Comparison of ENCODE assay signal across 10 cellular contexts in genomic region chr1:119001181-119002018, GRCh38. TPM values are rescaled to one million over a fixed set of nuclear protein-coding genes. Genes with fewer than 3 reads are reported as not detected.
DNase-seq lines count a peak whose midpoint lies in the region; ATAC-seq and TF ChIP-seq lines count a peak whose summit lies in the region.
"Had no signal": no experiment of that assay in that cellular context is flagged by ENCODE, and none has a peak within 500 bp of the region (broad histone marks: within the 10 kb centered on the region; RNA-seq: fewer than 3 reads in every experiment).

No MANE protein-coding gene starts in this region.

- no peaks in the 10 kb centered on the region for H3K36me3 ChIP-seq in heart right ventricle

- ATAC-seq in GM18907 (IDR thresholded peaks at IDR 0.05; ENCODE audit: unreplicated experiment) (peak; percentile 53), heart right ventricle (peak in 5 of 8 donors; percentile 35 to 57 (median 47)), sciatic nerve (peak; percentile 78), HG03108 (IDR thresholded peaks at IDR 0.05; ENCODE audit: unreplicated experiment) (no peak)

- H3K4me3 Mint-ChIP-seq in activated T-helper 1 cell treated with anti-CD3 and anti-CD28 coated beads, Interleukin-12 subunit alpha, Interleukin-12 subunit beta, Interleukin-2, Interleukin-4 antibody, amounts not matched to agents 30 ng/mL and 10 ng/mL and 1 ng/mL, durations not matched to agents 14 hours and 24 hours and 36 hours: no peak overlapping the region
- H3K4me3 Mint-ChIP-seq: activated B cell treated with CpG ODN at 0.5 μM for 24 hours had no signal

- H3K9me3 ChIP-seq in heart right ventricle: no peaks in the 10 kb centered on the region

- peaks cover 4% of the 10 kb centered on the region for H3K9me3 Mint-ChIP-seq in activated T-helper 1 cell treated with anti-CD3 and anti-CD28 coated beads, Interleukin-12 subunit alpha, Interleukin-12 subunit beta, Interleukin-2, Interleukin-4 antibody, amounts not matched to agents 30 ng/mL and 10 ng/mL and 1 ng/mL, durations not matched to agents 14 hours and 24 hours and 36 hours
- H3K9me3 Mint-ChIP-seq: activated B cell treated with CpG ODN at 0.5 μM for 24 hours had no signal

- H3K27me3 Mint-ChIP-seq in activated T-helper 1 cell treated with anti-CD3 and anti-CD28 coated beads, Interleukin-12 subunit alpha, Interleukin-12 subunit beta, Interleukin-2, Interleukin-4 antibody, amounts not matched to agents 30 ng/mL and 10 ng/mL and 1 ng/mL, durations not matched to agents 14 hours and 24 hours and 36 hours (ENCODE audit: insufficient read depth): peaks cover 75% of the 10 kb centered on the region

- intact Hi-C loops in heart right ventricle (cut with DNase I) (loop anchor here in 2 of 10 donors (1.0 to 10.0 kb wide), 2 partner anchors 14 to 847 kb away; no protein-coding TSS in a partner anchor), sciatic nerve (cut with DNase I) (no loop called here)
- intact Hi-C loops in activated T-helper 1 cell treated with anti-CD3 and anti-CD28 coated beads, Interleukin-12 subunit alpha, Interleukin-12 subunit beta, Interleukin-2, Interleukin-4 antibody, amounts not matched to agents 30 ng/mL and 10 ng/mL and 1 ng/mL, durations not matched to agents 14 hours and 24 hours and 36 hours (cut with micrococcal nuclease): loop anchor here (2.0 kb wide), 1 partner anchor 15 kb away; no protein-coding TSS in a partner anchor

- H3K27ac ChIP-seq in heart right ventricle: no peak overlapping the region

- peaks cover 7% of the 10 kb centered on the region for H3K4me1 Mint-ChIP-seq in activated T-helper 1 cell treated with anti-CD3 and anti-CD28 coated beads, Interleukin-12 subunit alpha, Interleukin-12 subunit beta, Interleukin-2, Interleukin-4 antibody, amounts not matched to agents 30 ng/mL and 10 ng/mL and 1 ng/mL, durations not matched to agents 14 hours and 24 hours and 36 hours (ENCODE audit: low read depth)

- H3K36me3 Mint-ChIP-seq in activated T-helper 1 cell treated with anti-CD3 and anti-CD28 coated beads, Interleukin-12 subunit alpha, Interleukin-12 subunit beta, Interleukin-2, Interleukin-4 antibody, amounts not matched to agents 30 ng/mL and 10 ng/mL and 1 ng/mL, durations not matched to agents 14 hours and 24 hours and 36 hours (ENCODE audit: low read depth): peaks cover 4% of the 10 kb centered on the region

- H3K4me3 ChIP-seq in heart right ventricle: peak overlapping the region in 9 of 10 donors; percentile 7 to 46 (median 37)

- H3K4me1 ChIP-seq in heart right ventricle: peaks cover under 1 to 24% (median 15%) of the 10 kb centered on the region in 9 donors

- WGBS in heart right ventricle, 2 donors: 4% methylated on average over 48 to 49 of the region's 49 CpGs

- H3K27me3 ChIP-seq in heart right ventricle: peaks cover 16 to 99% (median 98%) of the 10 kb centered on the region in 7 donors

- TF ChIP-seq CTCF in heart right ventricle (IDR thresholded peaks at IDR 0.05): no peak

- peak; percentile 19 for DNase-seq in SW480 (ENCODE audit: low spot score)
- DNase-seq in heart right ventricle: no peak
- no peak for DNase-seq in sciatic nerve (ENCODE audit: low spot score)
- no peak for DNase-seq in stimulated activated CD8-positive, alpha-beta memory T cell treated with anti-CD3 and anti-CD28 coated beads, Interleukin-4, amount 100 ng/mL, for 48 hours
- no peak for DNase-seq in activated T-helper 1 cell treated with anti-CD3 and anti-CD28 coated beads, Interleukin-12 subunit alpha, Interleukin-12 subunit beta, Interleukin-2, Interleukin-4 antibody, amounts not matched to agents 30 ng/mL and 10 ng/mL and 1 ng/mL, durations not matched to agents 14 hours and 24 hours and 36 hours (ENCODE audit: low spot score)
- no peak for DNase-seq in stimulated activated naive CD4-positive, alpha-beta T cell treated with Interleukin-2 at 50 U/mL for 16 hours (lab: John Stamatoyannopoulos, UW)
- DNase-seq: activated B cell treated with CpG ODN at 0.5 μM for 24 hours, NCI-H2107 had no signal

- H3K27ac Mint-ChIP-seq in activated T-helper 1 cell treated with anti-CD3 and anti-CD28 coated beads, Interleukin-12 subunit alpha, Interleukin-12 subunit beta, Interleukin-2, Interleukin-4 antibody, amounts not matched to agents 30 ng/mL and 10 ng/mL and 1 ng/mL, durations not matched to agents 14 hours and 24 hours and 36 hours: no peak overlapping the region
- H3K27ac Mint-ChIP-seq: activated B cell treated with CpG ODN at 0.5 μM for 24 hours had no signal

RNA-seq across cellular contexts. Expression of gene TBX15, which starts 13.3 kb away (rescaled TPM):
- total RNA-seq in heart right ventricle: 1 to 10 TPM in 2 of 10 donors, under 1 TPM in 8; 0.18 to 1.1 (median 0.50) TPM
- under 1 TPM; 0.44 to 0.45 TPM for polyA plus RNA-seq in heart right ventricle
- 12.5 TPM for total RNA-seq in sciatic nerve
- not detected in 2 replicates for total RNA-seq in activated T-helper 1 cell treated with anti-CD3 and anti-CD28 coated beads, Interleukin-12 subunit alpha, Interleukin-12 subunit beta, Interleukin-2, Interleukin-4 antibody, amounts not matched to agents 30 ng/mL and 10 ng/mL and 1 ng/mL, durations not matched to agents 14 hours and 24 hours and 36 hours
